1 cellular context compared by ENCODE assay signal in genomic region chr15:92903956-92904831, GRCh38.
TF ChIP-seq lines count a peak whose summit lies in the region.

No MANE protein-coding gene starts in this region.

TF ChIP-seq in H1, 55 proteins besides CTCF, POLR2A, EP300 and RAD21:
- TF ChIP-seq SIRT6 (IDR thresholded peaks at IDR 0.05; ENCODE audit: low read length) (no peak), CHD7 (IDR thresholded peaks at IDR 0.05; ENCODE audit: insufficient replicate concordance, low read length) (peak; percentile 50), JUND (IDR thresholded peaks at IDR 0.05; ENCODE audit: low read length) (peak; percentile 60), RXRA (IDR thresholded peaks at IDR 0.05; ENCODE audit: insufficient read depth, low read depth, low read length) (no peak), ASH2L (IDR thresholded peaks at IDR 0.05; ENCODE audit: low read length) (peak; percentile 50), JUN (IDR thresholded peaks at IDR 0.05; ENCODE audit: low read depth, low read length) (no peak), POLR2AphosphoS5 (IDR thresholded peaks at IDR 0.05; ENCODE audit: low read depth, low read length) (peak; percentile 100), TAF1 (IDR thresholded peaks at IDR 0.05; ENCODE audit: low read depth, low read length) (peak; percentile 97), RNF2 (IDR thresholded peaks at IDR 0.05; ENCODE audit: borderline replicate concordance, low read depth, low read length, missing control alignments, poor library complexity, severe bottlenecking) (no peak), SP1 (IDR thresholded peaks at IDR 0.05; ENCODE audit: low read depth, low read length) (peak; percentile 66; the same call in 1 of the 2 replicates), YY1 (IDR thresholded peaks at IDR 0.05; ENCODE audit: low read depth, low read length) (peak; percentile 98), GABPA (IDR thresholded peaks at IDR 0.05; ENCODE audit: borderline replicate concordance, insufficient read depth, low read length) (peak; percentile 66; the same call in 1 of the 2 replicates), SP2 (IDR thresholded peaks at IDR 0.05; ENCODE audit: low read length) (0 out of 2 replicates have a peak, but pooled peaks have one; percentile 9), RFX5 (IDR thresholded peaks at IDR 0.05; ENCODE audit: borderline replicate concordance, low read depth, low read length) (peak; percentile 92), ATF3 (IDR thresholded peaks at IDR 0.05; ENCODE audit: insufficient read depth, low read depth, low read length) (no peak), CHD2 (IDR thresholded peaks at IDR 0.05; ENCODE audit: low read length) (peak; percentile 71; the same call in 1 of the 2 replicates), CBX8 (IDR thresholded peaks at IDR 0.05; ENCODE audit: borderline replicate concordance, low read depth, low read length) (no peak), HDAC2 (IDR thresholded peaks at IDR 0.05; ENCODE audit: borderline replicate concordance in 1 of 2, low read depth in 2 of 2, low read length in 2 of 2) (no peak), POU5F1 (IDR thresholded peaks at IDR 0.05; ENCODE audit: low read depth, low read length) (no peak), HDAC6 (IDR thresholded peaks at IDR 0.05; ENCODE audit: low read depth, low read length) (no peak), SP4 (IDR thresholded peaks at IDR 0.05; ENCODE audit: low read length) (0 out of 2 replicates have a peak, but pooled peaks have one; percentile 59), CBX5 (IDR thresholded peaks at IDR 0.05; ENCODE audit: low read depth, low read length) (no peak), KDM1A (IDR thresholded peaks at IDR 0.05; ENCODE audit: borderline replicate concordance, low read length) (no peak; the same call in 1 of the 2 replicates), CHD1 (IDR thresholded peaks at IDR 0.05; ENCODE audit: low read depth, low read length) (peak; percentile 57; the same call in 1 of the 2 replicates), SRF (IDR thresholded peaks at IDR 0.05; ENCODE audit: low read depth, low read length) (no peak; the same call in 1 of the 2 replicates), EGR1 (IDR thresholded peaks at IDR 0.05; ENCODE audit: borderline replicate concordance, low read depth, low read length) (no peak), ZNF274 (IDR thresholded peaks at IDR 0.05; ENCODE audit: borderline replicate concordance, extremely low read depth, low read length) (no peak), BACH1 (IDR thresholded peaks at IDR 0.05; ENCODE audit: low read length) (no peak), RBBP5 (IDR thresholded peaks at IDR 0.05; ENCODE audit: borderline replicate concordance, low read depth, low read length) (0 out of 2 replicates have a peak, but pooled peaks have one; percentile 40), CEBPB (IDR thresholded peaks at IDR 0.05; ENCODE audit: low read depth, low read length) (0 out of 2 replicates have a peak, but pooled peaks have one; percentile 15), NANOG (IDR thresholded peaks at IDR 0.05; ENCODE audit: insufficient read depth, low read depth, low read length, poor library complexity, severe bottlenecking) (no peak), TBP (IDR thresholded peaks at IDR 0.05; ENCODE audit: low read depth, low read length) (peak; percentile 93), SAP30 (IDR thresholded peaks at IDR 0.05; ENCODE audit: insufficient read depth, insufficient replicate concordance, low read length) (no peak), SIN3A (conservative IDR thresholded peaks at IDR 0.05 in 1 of 2, IDR thresholded peaks at IDR 0.05 in 1 of 2; ENCODE audit: low read depth in 1 of 2, low read length in 2 of 2) (peak; percentile 80 to 90; a peak in 2 of 4 replicates), ATF2 (IDR thresholded peaks at IDR 0.05; ENCODE audit: low read length) (peak; percentile 91), TAF7 (optimal IDR thresholded peaks at IDR 0.05; ENCODE audit: borderline replicate concordance, low read depth, low read length) (peak; percentile 90), GTF2F1 (IDR thresholded peaks at IDR 0.05; ENCODE audit: borderline replicate concordance, low read depth, low read length) (peak; percentile 60; the same call in 1 of the 2 replicates), MAFK (IDR thresholded peaks at IDR 0.05; ENCODE audit: low read depth, low read length) (no peak; the same call in 1 of the 2 replicates), SIX5 (IDR thresholded peaks at IDR 0.05; ENCODE audit: low read depth, low read length) (no peak), CREB1 (IDR thresholded peaks at IDR 0.05) (peak; percentile 98), NRF1 (IDR thresholded peaks at IDR 0.05; ENCODE audit: low read depth, low read length) (peak; percentile 53), KDM4A (IDR thresholded peaks at IDR 0.05; ENCODE audit: low read depth, low read length, severe bottlenecking) (no peak), CTBP2 (IDR thresholded peaks at IDR 0.05; ENCODE audit: borderline replicate concordance, insufficient read depth, insufficient read length, low read length) (no peak), TEAD4 (IDR thresholded peaks at IDR 0.05; ENCODE audit: low read depth, low read length) (peak; percentile 89), USF2 (IDR thresholded peaks at IDR 0.05; ENCODE audit: low read length) (peak; percentile 33; the same call in 1 of the 2 replicates), EZH2 (IDR thresholded peaks at IDR 0.05; ENCODE audit: low read depth, low read length, severe bottlenecking) (no peak), FOSL1 (IDR thresholded peaks at IDR 0.05; ENCODE audit: insufficient read depth, low read depth, low read length) (no peak), BCL11A (IDR thresholded peaks at IDR 0.05; ENCODE audit: low read depth in 2 of 2, low read length in 2 of 2) (no peak), BRCA1 (IDR thresholded peaks at IDR 0.05; ENCODE audit: low read depth, low read length) (no peak), MAX (IDR thresholded peaks at IDR 0.05) (peak; percentile 94), TCF12 (IDR thresholded peaks at IDR 0.05; ENCODE audit: low read depth, low read length) (no peak), E2F6 (IDR thresholded peaks at IDR 0.05) (0 out of 2 replicates have a peak, but pooled peaks have one; percentile 25), KDM5A (IDR thresholded peaks at IDR 0.05; ENCODE audit: low read length) (no peak), PHF8 (conservative IDR thresholded peaks at IDR 0.05; ENCODE audit: low read depth, low read length) (peak; percentile 26; the same call in 1 of the 2 replicates), SUZ12 (IDR thresholded peaks at IDR 0.05; ENCODE audit: low read length) (no peak)
